In genomic region chr7:73774923-73775322, GRCh38 we compare ENCODE assay signal across 2 cellular contexts.
TF ChIP-seq lines count a peak whose summit lies in the region.

No MANE protein-coding gene starts in this region.

TF ChIP-seq in A549, 52 proteins besides CTCF, POLR2A, EP300 and RAD21 (continued from another document):
- peak; percentile 99 for TF ChIP-seq MAFK (IDR thresholded peaks at IDR 0.05; ENCODE audit: partially characterized antibody)
- TF ChIP-seq RNF2 (IDR thresholded peaks at IDR 0.05; ENCODE audit: borderline replicate concordance, low read depth), result no peak
- no peak for TF ChIP-seq MAZ (IDR thresholded peaks at IDR 0.05; ENCODE audit: borderline replicate concordance, low read depth, low read length)
- no peak for TF ChIP-seq NR3C1 (IDR thresholded peaks at IDR 0.05)
- no peak for TF ChIP-seq POLR2AphosphoS2 (conservative IDR thresholded peaks at IDR 0.05; ENCODE audit: low read length)
- TF ChIP-seq ZSCAN20 (CRISPR knock-in tag; IDR thresholded peaks at IDR 0.05), result no peak
- no peak for TF ChIP-seq RARB (CRISPR knock-in tag; IDR thresholded peaks at IDR 0.05)

TF ChIP-seq in HCT116, 20 proteins besides CTCF, POLR2A, EP300 and RAD21 (continued from another document):
- TF ChIP-seq SRF (IDR thresholded peaks at IDR 0.05; ENCODE audit: low read depth) (no peak), EGR1 (IDR thresholded peaks at IDR 0.05; ENCODE audit: low read depth) (no peak), EZH2 (IDR thresholded peaks at IDR 0.05) (no peak), POLR2AphosphoS5 (IDR thresholded peaks at IDR 0.05; ENCODE audit: low read depth, low read length) (no peak), FOSL1 (IDR thresholded peaks at IDR 0.05; ENCODE audit: low read depth) (no peak), YY1 (IDR thresholded peaks at IDR 0.05; ENCODE audit: extremely low read depth, insufficient replicate concordance, low read depth, low read length) (no peak), CEBPB (IDR thresholded peaks at IDR 0.05; ENCODE audit: low read depth) (no peak), ATF3 (IDR thresholded peaks at IDR 0.05) (no peak)
- TF ChIP-seq, protein P1, sequence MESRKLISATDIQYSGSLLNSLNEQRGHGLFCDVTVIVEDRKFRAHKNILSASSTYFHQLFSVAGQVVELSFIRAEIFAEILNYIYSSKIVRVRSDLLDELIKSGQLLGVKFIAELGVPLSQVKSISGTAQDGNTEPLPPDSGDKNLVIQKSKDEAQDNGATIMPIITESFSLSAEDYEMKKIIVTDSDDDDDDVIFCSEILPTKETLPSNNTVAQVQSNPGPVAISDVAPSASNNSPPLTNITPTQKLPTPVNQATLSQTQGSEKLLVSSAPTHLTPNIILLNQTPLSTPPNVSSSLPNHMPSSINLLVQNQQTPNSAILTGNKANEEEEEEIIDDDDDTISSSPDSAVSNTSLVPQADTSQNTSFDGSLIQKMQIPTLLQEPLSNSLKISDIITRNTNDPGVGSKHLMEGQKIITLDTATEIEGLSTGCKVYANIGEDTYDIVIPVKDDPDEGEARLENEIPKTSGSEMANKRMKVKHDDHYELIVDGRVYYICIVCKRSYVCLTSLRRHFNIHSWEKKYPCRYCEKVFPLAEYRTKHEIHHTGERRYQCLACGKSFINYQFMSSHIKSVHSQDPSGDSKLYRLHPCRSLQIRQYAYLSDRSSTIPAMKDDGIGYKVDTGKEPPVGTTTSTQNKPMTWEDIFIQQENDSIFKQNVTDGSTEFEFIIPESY (IDR thresholded peaks at IDR 0.05; ENCODE audit: extremely low read depth, insufficient replicate concordance, low read length), result no peak
- TF ChIP-seq, protein P2, sequence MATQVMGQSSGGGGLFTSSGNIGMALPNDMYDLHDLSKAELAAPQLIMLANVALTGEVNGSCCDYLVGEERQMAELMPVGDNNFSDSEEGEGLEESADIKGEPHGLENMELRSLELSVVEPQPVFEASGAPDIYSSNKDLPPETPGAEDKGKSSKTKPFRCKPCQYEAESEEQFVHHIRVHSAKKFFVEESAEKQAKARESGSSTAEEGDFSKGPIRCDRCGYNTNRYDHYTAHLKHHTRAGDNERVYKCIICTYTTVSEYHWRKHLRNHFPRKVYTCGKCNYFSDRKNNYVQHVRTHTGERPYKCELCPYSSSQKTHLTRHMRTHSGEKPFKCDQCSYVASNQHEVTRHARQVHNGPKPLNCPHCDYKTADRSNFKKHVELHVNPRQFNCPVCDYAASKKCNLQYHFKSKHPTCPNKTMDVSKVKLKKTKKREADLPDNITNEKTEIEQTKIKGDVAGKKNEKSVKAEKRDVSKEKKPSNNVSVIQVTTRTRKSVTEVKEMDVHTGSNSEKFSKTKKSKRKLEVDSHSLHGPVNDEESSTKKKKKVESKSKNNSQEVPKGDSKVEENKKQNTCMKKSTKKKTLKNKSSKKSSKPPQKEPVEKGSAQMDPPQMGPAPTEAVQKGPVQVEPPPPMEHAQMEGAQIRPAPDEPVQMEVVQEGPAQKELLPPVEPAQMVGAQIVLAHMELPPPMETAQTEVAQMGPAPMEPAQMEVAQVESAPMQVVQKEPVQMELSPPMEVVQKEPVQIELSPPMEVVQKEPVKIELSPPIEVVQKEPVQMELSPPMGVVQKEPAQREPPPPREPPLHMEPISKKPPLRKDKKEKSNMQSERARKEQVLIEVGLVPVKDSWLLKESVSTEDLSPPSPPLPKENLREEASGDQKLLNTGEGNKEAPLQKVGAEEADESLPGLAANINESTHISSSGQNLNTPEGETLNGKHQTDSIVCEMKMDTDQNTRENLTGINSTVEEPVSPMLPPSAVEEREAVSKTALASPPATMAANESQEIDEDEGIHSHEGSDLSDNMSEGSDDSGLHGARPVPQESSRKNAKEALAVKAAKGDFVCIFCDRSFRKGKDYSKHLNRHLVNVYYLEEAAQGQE (IDR thresholded peaks at IDR 0.05; ENCODE audit: low read depth), result no peak
